26 cellular contexts compared by ENCODE assay signal in genomic region chr5:66949066-66949465, GRCh38.
"Had no signal": no experiment of that assay in that cellular context is flagged by ENCODE, and none has a peak within 500 bp of the region (broad histone marks: within the 10 kb centered on the region; RNA-seq: fewer than 3 reads in every experiment).

No MANE protein-coding gene starts in this region.

- H2AFZ ChIP-seq: PC-9 had no signal

- H3K36me3 ChIP-seq: ascending aorta, cardiac muscle cell had no signal

- H3K4me3 ChIP-seq: ascending aorta, body of pancreas, cardiac muscle cell, PC-9 had no signal

- ATAC-seq: activated naive CD4-positive, alpha-beta T cell treated with anti-CD3 and anti-CD28 coated beads, Interleukin-2, amount 50 U/mL, for 72 hours; activated naive CD8-positive, alpha-beta T cell treated with anti-CD3 and anti-CD28 coated beads, Interleukin-2, amount 50 U/mL, for 24 hours; activated T-cell treated with anti-CD3 and anti-CD28 coated beads, Interleukin-2, amount 50 U/mL, for 4 hours; body of pancreas; T-helper 17 cell; WTC11 had no signal

- H3K9me3 ChIP-seq: ascending aorta, body of pancreas had no signal

- H3K27me3 ChIP-seq: ascending aorta, body of pancreas, cardiac muscle cell had no signal

- H3K4me1 ChIP-seq: ascending aorta, body of pancreas had no signal

- H3K27ac ChIP-seq: ascending aorta, body of pancreas, cardiac muscle cell, PC-9 had no signal

- DNase-seq: activated CD4-positive, alpha-beta memory T cell treated with anti-CD3 and anti-CD28 coated beads for 36 hours; activated CD4-positive, alpha-beta T cell treated with anti-CD3 and anti-CD28 coated beads for 48 hours; activated CD4-positive, CD25-positive, alpha-beta regulatory T cell treated with anti-CD3 and anti-CD28 coated beads, Interleukin-2, amount 50 U/mL, for 72 hours; activated CD8-positive, alpha-beta memory T cell treated with anti-CD3 and anti-CD28 coated beads for 24 hours; activated effector memory CD4-positive, alpha-beta T cell treated with anti-CD3 and anti-CD28 coated beads, Interleukin-2, amount 50 U/mL, for 16 hours; activated naive CD4-positive, alpha-beta T cell treated with Interleukin-2 at 50 U/mL for 16 hours; activated naive CD8-positive, alpha-beta T cell treated with anti-CD3 and anti-CD28 coated beads, Interleukin-2, amount 50 U/mL, for 24 hours; activated T-cell treated with anti-CD3 and anti-CD28 coated beads, Interleukin-2, amount 50 U/mL, for 4 hours; amniotic stem cell; body of pancreas; cerebellar nuclear complex; Kasumi-1; KBM-7; NCI-H146; NCI-H187 treated with DMSO at 0.1 percent for 48 hours; NCI-H2081 treated with DMSO at 0.1 percent for 48 hours; NCI-H446; NK-92 treated with Interleukin-12 subunit alpha and Interleukin-12 subunit beta, amount 100 ng/mL, for 24 hours; PC-9; SHP77 treated with DMSO at 0.1 percent for 48 hours; T-helper 17 cell; T-helper 9 cell had no signal

- H3K4me2 ChIP-seq: PC-9 had no signal
